In genomic region chr13:106109391-106109791, GRCh38 we compare ENCODE assay signal across 1 cellular context.
TF ChIP-seq lines count a peak whose summit lies in the region.

No MANE protein-coding gene starts in this region.

TF ChIP-seq in SK-N-SH treated with all-trans-retinoic acid at 6 μM for 48 hours, 23 proteins besides CTCF, POLR2A, EP300 and RAD21 (continued from another document):
- no peak for TF ChIP-seq PATZ1 (CRISPR knock-in tag; IDR thresholded peaks at IDR 0.05; ENCODE audit: borderline replicate concordance)
- TF ChIP-seq ESRRG (CRISPR knock-in tag; IDR thresholded peaks at IDR 0.05): no peak
- no peak for TF ChIP-seq CSRNP3 (CRISPR knock-in tag; IDR thresholded peaks at IDR 0.05)
